ENCODE assay signal across 17 cellular contexts in genomic region chr2:112605926-112606325, GRCh38.
"Had no signal": no experiment of that assay in that cellular context is flagged by ENCODE, and none has a peak within 500 bp of the region (broad histone marks: within the 10 kb centered on the region; RNA-seq: fewer than 3 reads in every experiment).

No MANE protein-coding gene starts in this region.

- DNase-seq: cortex of kidney; dorsolateral prefrontal cortex; effector CD8-positive, alpha-beta T cell; foreskin melanocyte; heart left ventricle; hippocampal formation; left ventricle myocardium superior; mesenchymal stem cell; naive B cell; nephron progenitor cell; ovary; stimulated activated CD4-positive, alpha-beta T cell treated with anti-CD3 and anti-CD28 coated beads, Interleukin-12 subunit alpha, Interleukin-12 subunit beta, amount 100 ng/mL, for 4 hours; stimulated activated naive CD4-positive, alpha-beta T cell treated with Interleukin-2 at 50 U/mL for 16 hours had no signal

- H3K27ac ChIP-seq: dorsolateral prefrontal cortex, heart left ventricle, neutrophil, ovary, skin epidermis had no signal

- H3K9me3 ChIP-seq: heart left ventricle, neutrophil, ovary, right lobe of liver had no signal

- H3K4me3 ChIP-seq: dorsolateral prefrontal cortex, heart left ventricle, lung, ovary, right lobe of liver, skin epidermis had no signal

- ATAC-seq: heart left ventricle, left ventricle myocardium superior had no signal

- H3K36me3 ChIP-seq: heart left ventricle, neutrophil, ovary, right lobe of liver had no signal

- H3K27me3 ChIP-seq: dorsolateral prefrontal cortex, heart left ventricle, neutrophil, ovary, right lobe of liver had no signal
